ENCODE assay signal across 27 cellular contexts in the genomic region with DNA sequence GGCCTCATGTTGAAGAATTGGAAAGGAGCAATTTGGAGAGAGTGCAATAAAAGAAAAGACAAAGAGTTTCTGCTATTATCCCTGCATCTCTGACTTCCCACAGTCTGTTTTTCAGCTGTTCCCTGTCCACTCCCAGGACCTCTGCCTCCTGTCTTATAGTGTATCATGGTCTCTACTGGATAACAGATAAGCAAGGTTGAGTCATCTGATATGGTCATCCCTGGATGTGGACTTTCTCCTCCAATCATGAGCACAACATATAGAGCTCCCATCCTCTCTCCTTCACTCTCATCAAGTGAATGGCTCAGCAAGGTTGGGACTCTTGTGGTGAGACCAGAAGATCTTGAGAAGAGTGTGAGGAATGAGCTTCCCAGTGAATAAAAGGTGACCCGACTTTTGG.
"Had no signal": no experiment of that assay in that cellular context is flagged by ENCODE, and none has a peak within 500 bp of the region (broad histone marks: within the 10 kb centered on the region; RNA-seq: fewer than 3 reads in every experiment).

No MANE protein-coding gene starts in this region.

- H3K27me3 ChIP-seq: neural progenitor cell, ovary, right lobe of liver, sigmoid colon, suprapubic skin, testis, tibial artery, transverse colon, upper lobe of right lung, uterus had no signal

- H3K9ac ChIP-seq: neural progenitor cell, parathyroid adenoma had no signal

- H3K36me3 ChIP-seq: neural progenitor cell, ovary, right lobe of liver, sigmoid colon, spleen, suprapubic skin, tibial artery, transverse colon, upper lobe of right lung, uterus had no signal

- H3K4me2 ChIP-seq: neural progenitor cell, smooth muscle cell had no signal

- H2AFZ ChIP-seq: neural progenitor cell, parathyroid adenoma had no signal

- ATAC-seq: naive thymus-derived CD4-positive, alpha-beta T cell; natural killer cell; psoas muscle; right cardiac atrium; right lobe of liver; stimulated activated effector memory CD8-positive, alpha-beta T cell treated with anti-CD3 and anti-CD28 coated beads, Interleukin-12 subunit alpha, Interleukin-12 subunit beta, amount 100 ng/mL, for 72 hours; stimulated activated naive B cell treated with anti-CD40 and anti-IgM and Interleukin-4, amounts not matched to agents 10 μg/mL and 1 μg/mL and 100 μg/mL, for 72 hours; stimulated activated naive CD8-positive, alpha-beta T cell treated with anti-CD3 and anti-CD28 coated beads, Interleukin-15, amount 100 ng/mL, for 72 hours; upper lobe of right lung had no signal

- H3K4me3 ChIP-seq: neural progenitor cell, ovary, psoas muscle, right lobe of liver, sigmoid colon, smooth muscle cell, spleen, suprapubic skin, testis, tibial artery, transverse colon, upper lobe of right lung, uterus had no signal

- DNase-seq: naive thymus-derived CD4-positive, alpha-beta T cell; natural killer cell; occipital lobe; ovary; posterior cingulate gyrus; psoas muscle; right cardiac atrium; right lobe of liver; sigmoid colon; spleen; stimulated activated CD4-positive, alpha-beta T cell treated with anti-CD3 and anti-CD28 coated beads, Interleukin-12 subunit alpha, Interleukin-12 subunit beta, amount 100 ng/mL, for 4 hours; stimulated activated CD4-positive, alpha-beta T cell treated with anti-CD3 and anti-CD28 coated beads, Interleukin-1b, Interleukin-23, amount 100 ng/mL, for 48 hours; stimulated activated CD4-positive, alpha-beta T cell treated with anti-CD3 and anti-CD28 coated beads, Interleukin-4, amount 100 ng/mL, for 1 hour; stimulated activated naive B cell treated with anti-CD40 and anti-IgM and Interleukin-4, amounts not matched to agents 10 μg/mL and 1 μg/mL and 100 μg/mL, for 72 hours; stimulated activated naive CD4-positive, alpha-beta T cell treated with Interleukin-2 at 50 U/mL for 16 hours; stimulated activated naive CD8-positive, alpha-beta T cell treated with anti-CD3 and anti-CD28 coated beads, Interleukin-15, amount 100 ng/mL, for 72 hours; substantia nigra; testis; tibial artery; transverse colon; upper lobe of right lung; uterus had no signal

- H3K27ac ChIP-seq: neural progenitor cell, ovary, parathyroid adenoma, psoas muscle, right lobe of liver, sigmoid colon, spleen, suprapubic skin, testis, tibial artery, transverse colon, upper lobe of right lung, uterus had no signal

- H3K9me3 ChIP-seq: ovary, psoas muscle, right lobe of liver, sigmoid colon, spleen, suprapubic skin, testis, tibial artery, transverse colon, upper lobe of right lung, uterus had no signal

- H3K4me1 ChIP-seq: neural progenitor cell, parathyroid adenoma, psoas muscle, right lobe of liver, spleen, suprapubic skin, transverse colon, upper lobe of right lung, uterus had no signal
